Comparison of ENCODE assay signal across 15 cellular contexts in genomic region chr6:63805345-63805744, GRCh38.
DNase-seq lines count a peak whose midpoint lies in the region; ATAC-seq and TF ChIP-seq lines count a peak whose summit lies in the region.
"Had no signal": no experiment of that assay in that cellular context is flagged by ENCODE, and none has a peak within 500 bp of the region (broad histone marks: within the 10 kb centered on the region; RNA-seq: fewer than 3 reads in every experiment).

No MANE protein-coding gene starts in this region.

- H3K36me3 ChIP-seq in BLaER1 (no peaks in the 10 kb centered on the region), psoas muscle (ENCODE audit: insufficient read depth in 1 of 2, low read depth in 1 of 2) (no peaks in the 10 kb centered on the region), tibial nerve (no peaks in the 10 kb centered on the region)

- DNase-seq in glutamatergic neuron (no peak), psoas muscle (no peak), NCI-H345 (lab: John Stamatoyannopoulos, UW) (no peak), tibial nerve (ENCODE audit: low spot score in 2 of 2) (no peak)
- DNase-seq: activated gamma-delta T cell; DND-41; effector memory CD8-positive, alpha-beta T cell; NCI-H1417 treated with DMSO at 0.1 percent for 48 hours had no signal

- TF ChIP-seq EP300 in tibial nerve (IDR thresholded peaks at IDR 0.05): no peak

- peak overlapping the region; percentile 1 for H3K4me3 Mint-ChIP-seq in glutamatergic neuron (ENCODE audit: unreplicated experiment)
- H3K4me3 Mint-ChIP-seq: effector memory CD8-positive, alpha-beta T cell; type B pancreatic cell had no signal

- H3K4me1 ChIP-seq in BLaER1: peaks cover 33% of the 10 kb centered on the region
- H3K4me1 ChIP-seq in psoas muscle: peaks cover 12% of the 10 kb centered on the region
- H3K4me1 ChIP-seq in tibial nerve: peaks cover 0 to 18% (median 0%) of the 10 kb centered on the region in 4 donors

- 41 to 53% (median 51%) methylated on average over 3 of the region's 3 CpGs for WGBS in psoas muscle, 3 donors
- WGBS in tibial nerve, 2 donors: 75 to 87% methylated on average over 3 of the region's 3 CpGs

- H3K4me1 Mint-ChIP-seq in glutamatergic neuron (ENCODE audit: low read depth, unreplicated experiment): peaks cover 20% of the 10 kb centered on the region

- no peaks in the 10 kb centered on the region for H3K27me3 ChIP-seq in BLaER1
- H3K27me3 ChIP-seq in psoas muscle (ENCODE audit: insufficient read depth in 3 of 3, low read length in 2 of 3): no peaks in the 10 kb centered on the region
- H3K27me3 ChIP-seq in tibial nerve: no peaks in the 10 kb centered on the region

- no peaks in the 10 kb centered on the region for H3K36me3 Mint-ChIP-seq in glutamatergic neuron (ENCODE audit: unreplicated experiment)
- H3K36me3 Mint-ChIP-seq: brain, type B pancreatic cell had no signal

- H3K27me3 Mint-ChIP-seq in glutamatergic neuron (ENCODE audit: unreplicated experiment): no peaks in the 10 kb centered on the region
- H3K27me3 Mint-ChIP-seq: brain, type B pancreatic cell had no signal

- no peak overlapping the region for H3K27ac Mint-ChIP-seq in glutamatergic neuron (ENCODE audit: unreplicated experiment)
- H3K27ac Mint-ChIP-seq: effector memory CD8-positive, alpha-beta T cell had no signal

- intact Hi-C loops in psoas muscle (cut with DNase I): no loop called here

- ATAC-seq in psoas muscle: no peak
- no peak for ATAC-seq in GM18873 (IDR thresholded peaks at IDR 0.05; ENCODE audit: low FRiP score, unreplicated experiment)
- ATAC-seq in HG02970 (IDR thresholded peaks at IDR 0.05; ENCODE audit: low FRiP score, unreplicated experiment): no peak
- ATAC-seq: effector memory CD8-positive, alpha-beta T cell; Right ventricle myocardium inferior had no signal

- no peak overlapping the region for H3K9ac ChIP-seq in BLaER1

- H3K9me3 Mint-ChIP-seq in glutamatergic neuron (ENCODE audit: unreplicated experiment): no peaks in the 10 kb centered on the region
- H3K9me3 Mint-ChIP-seq: effector memory CD8-positive, alpha-beta T cell; type B pancreatic cell had no signal

- H3K4me3 ChIP-seq in BLaER1 (no peak overlapping the region), psoas muscle (no peak overlapping the region), tibial nerve (no peak overlapping the region)

- H4K20me1 ChIP-seq in BLaER1: no peaks in the 10 kb centered on the region

- no peak for TF ChIP-seq POLR2A in tibial nerve (IDR thresholded peaks at IDR 0.05)

- no peaks in the 10 kb centered on the region for H3K9me3 ChIP-seq in BLaER1
- H3K9me3 ChIP-seq in psoas muscle: no peaks in the 10 kb centered on the region
- no peaks in the 10 kb centered on the region for H3K9me3 ChIP-seq in tibial nerve

- TF ChIP-seq CTCF in VCaP (conservative IDR thresholded peaks at IDR 0.05) (no peak), glutamatergic neuron (IDR thresholded peaks at IDR 0.05; ENCODE audit: partially characterized antibody, unreplicated experiment) (no peak), psoas muscle (IDR thresholded peaks at IDR 0.05) (no peak), tibial nerve (IDR thresholded peaks at IDR 0.05) (no peak)

- H3K27ac ChIP-seq in BLaER1 (no peak overlapping the region), VCaP (peak overlapping the region; percentile 65), psoas muscle (peak overlapping the region; percentile 62), tibial nerve (no peak overlapping the region)

- peak overlapping the region; percentile 52 for H3K4me2 ChIP-seq in BLaER1

Comparison
In these comparisons a context has a peak if more than half of its experiments do, and no peak if none do; other contexts are left out.
1. H3K27ac ChIP-seq: peak in VCaP (single experiment) and psoas muscle (single experiment); none in BLaER1 (single experiment) and tibial nerve (0 of 4).